ENCODE assay signal across 27 cellular contexts in genomic region chr16:88418869-88419268, GRCh38. TPM values are rescaled to one million over a fixed set of nuclear protein-coding genes. Genes with fewer than 3 reads are reported as not detected.
"Had no signal": no experiment of that assay in that cellular context is flagged by ENCODE, and none has a peak within 500 bp of the region (broad histone marks: within the 10 kb centered on the region; RNA-seq: fewer than 3 reads in every experiment).

No MANE protein-coding gene starts in this region.

- H3K27ac Mint-ChIP-seq: dendritic cell treated with granulocyte-macrophage colony-stimulating factor and Interleukin-4, amounts not matched to agents 40 ng/mL and 50 ng/mL, for 4 days; effector memory CD8-positive, alpha-beta T cell; endodermal cell had no signal

- H3K4me1 Mint-ChIP-seq: endodermal cell had no signal

- H3K4me3 ChIP-seq: colonic mucosa, esophagus squamous epithelium, gastrocnemius medialis, heart right ventricle, left lung, lower lobe of right lung, mucosa of descending colon had no signal

- H3K36me3 ChIP-seq: colonic mucosa, esophagus squamous epithelium, gastrocnemius medialis, heart right ventricle, left lung, lower lobe of right lung had no signal

- H3K9me3 Mint-ChIP-seq: endodermal cell had no signal

- H3K4me1 ChIP-seq: colonic mucosa, gastrocnemius medialis, heart right ventricle, left lung, lower lobe of right lung had no signal

- FAIRE-seq: endometrium, islet of Langerhans, keratinocyte had no signal

- H3K4me3 Mint-ChIP-seq: dendritic cell treated with granulocyte-macrophage colony-stimulating factor and Interleukin-4, amounts not matched to agents 40 ng/mL and 50 ng/mL, for 4 days; effector memory CD8-positive, alpha-beta T cell; endodermal cell had no signal

- DNase-seq: colonic mucosa; cortex of kidney; effector CD8-positive, alpha-beta T cell; effector memory CD8-positive, alpha-beta T cell; endodermal cell; erythroblast; esophagus squamous epithelium; foreskin fibroblast; foreskin melanocyte; gastrocnemius medialis; glutamatergic neuron; head of caudate nucleus; heart right ventricle; hippocampal formation; left cardiac atrium; left lung; left ventricle myocardium superior; lower lobe of right lung; mesendoderm; midbrain; mucosa of descending colon had no signal

- H3K27me3 ChIP-seq: colonic mucosa had no signal

- ATAC-seq: effector memory CD8-positive, alpha-beta T cell; esophagus mucosa; gastrocnemius medialis; heart right ventricle; left cardiac atrium; left lung; left ventricle myocardium superior; mucosa of descending colon had no signal

- H3K9me3 ChIP-seq: colonic mucosa, esophagus squamous epithelium, gastrocnemius medialis, heart right ventricle, left lung, lower lobe of right lung, mucosa of descending colon had no signal

- H3K27ac ChIP-seq: colonic mucosa, epithelial cell of prostate, esophagus squamous epithelium, gastrocnemius medialis, heart right ventricle, left lung, lower lobe of right lung had no signal

RNA-seq across cellular contexts. Expression of gene ZNF469, which starts 36.1 kb away (rescaled TPM):
- polyA plus RNA-seq: keratinocyte had no signal
